ENCODE assay signal across 10 cellular contexts in the genomic region with DNA sequence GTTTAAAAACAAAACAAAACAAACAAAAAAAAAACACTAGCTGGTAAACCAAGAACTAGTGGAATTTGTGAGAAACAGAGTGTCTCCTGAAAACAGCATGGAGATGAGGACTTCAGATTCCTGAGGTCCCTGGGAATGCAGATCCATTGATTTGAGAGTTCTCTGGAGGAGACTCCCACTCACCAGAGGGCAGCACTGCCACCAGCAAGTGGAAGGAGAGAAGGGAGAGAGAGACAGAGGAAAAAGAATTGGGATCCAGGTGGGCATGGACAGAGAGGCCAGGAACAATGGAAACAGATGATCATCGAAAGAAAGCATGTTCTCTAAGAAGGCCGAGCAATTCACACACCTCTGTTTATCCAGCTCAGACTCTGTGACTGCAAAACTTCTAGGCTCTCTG. TPM values are rescaled to one million over a fixed set of nuclear protein-coding genes. Genes with fewer than 3 reads are reported as not detected.
A peak's percentile ranks its signal among the peaks of the same experiment; 100 is the strongest.
DNase-seq lines count a peak whose midpoint lies in the region; ATAC-seq and TF ChIP-seq lines count a peak whose summit lies in the region.
"Had no signal": no experiment of that assay in that cellular context is flagged by ENCODE, and none has a peak within 500 bp of the region (broad histone marks: within the 10 kb centered on the region; RNA-seq: fewer than 3 reads in every experiment).

No MANE protein-coding gene starts in this region.

- no peaks in the 10 kb centered on the region for H3K27me3 Mint-ChIP-seq in activated naive CD8-positive, alpha-beta T cell
- H3K27me3 Mint-ChIP-seq in activated naive CD8-positive, alpha-beta T cell treated with anti-CD3 and anti-CD28 coated beads for 36 hours = no peaks in the 10 kb centered on the region

- DNase-seq in activated naive CD8-positive, alpha-beta T cell treated with anti-CD3 and anti-CD28 coated beads for 36 hours = no peak
- DNase-seq in RKO (ENCODE audit: low spot score) = peak; percentile 20
- DNase-seq in fibroblast of the aortic adventitia (ENCODE audit: low read depth) = no peak
- DNase-seq in stimulated activated effector memory CD8-positive, alpha-beta T cell treated with anti-CD3 and anti-CD28 coated beads, Interleukin-12 subunit alpha, Interleukin-12 subunit beta, amount 100 ng/mL, for 72 hours (ENCODE audit: low spot score in 2 of 2) = no peak
- no peak for DNase-seq in NCI-H1694 (lab: John Stamatoyannopoulos, UW)
- DNase-seq in NCI-H446 (lab: John Stamatoyannopoulos, UW) = no peak
- DNase-seq: activated T-cell treated with anti-CD3 and anti-CD28 coated beads, Interleukin-2, amount 50 U/mL, for 1 hour; ovary had no signal

- H3K4me1 Mint-ChIP-seq in activated naive CD8-positive, alpha-beta T cell (ENCODE audit: low read depth) = peaks cover 55% of the 10 kb centered on the region
- peaks cover 50% of the 10 kb centered on the region for H3K4me1 Mint-ChIP-seq in activated naive CD8-positive, alpha-beta T cell treated with anti-CD3 and anti-CD28 coated beads for 36 hours
- peaks cover 33% of the 10 kb centered on the region for H3K4me1 Mint-ChIP-seq in stimulated activated effector memory CD8-positive, alpha-beta T cell treated with anti-CD3 and anti-CD28 coated beads, Interleukin-12 subunit alpha, Interleukin-12 subunit beta, amount 100 ng/mL, for 72 hours

- H3K36me3 Mint-ChIP-seq in activated naive CD8-positive, alpha-beta T cell = no peaks in the 10 kb centered on the region
- H3K36me3 Mint-ChIP-seq in activated naive CD8-positive, alpha-beta T cell treated with anti-CD3 and anti-CD28 coated beads for 36 hours = peaks cover 2% of the 10 kb centered on the region
- H3K36me3 Mint-ChIP-seq in stimulated activated effector memory CD8-positive, alpha-beta T cell treated with anti-CD3 and anti-CD28 coated beads, Interleukin-12 subunit alpha, Interleukin-12 subunit beta, amount 100 ng/mL, for 72 hours = peaks cover 12% of the 10 kb centered on the region

- H3K27ac Mint-ChIP-seq in activated naive CD8-positive, alpha-beta T cell = peak overlapping the region; percentile 28
- no peak overlapping the region for H3K27ac Mint-ChIP-seq in activated naive CD8-positive, alpha-beta T cell treated with anti-CD3 and anti-CD28 coated beads for 36 hours
- peak overlapping the region; percentile 43 for H3K27ac Mint-ChIP-seq in stimulated activated effector memory CD8-positive, alpha-beta T cell treated with anti-CD3 and anti-CD28 coated beads, Interleukin-12 subunit alpha, Interleukin-12 subunit beta, amount 100 ng/mL, for 72 hours

- TF ChIP-seq CTCF in fibroblast of the aortic adventitia (IDR thresholded peaks at IDR 0.05; ENCODE audit: insufficient read depth, low read length) = peak; percentile 30

- ATAC-seq in stimulated activated effector memory CD8-positive, alpha-beta T cell treated with anti-CD3 and anti-CD28 coated beads, Interleukin-12 subunit alpha, Interleukin-12 subunit beta, amount 100 ng/mL, for 72 hours = no peak
- no peak for ATAC-seq in GM21447 (IDR thresholded peaks at IDR 0.05; ENCODE audit: unreplicated experiment)

- no peak overlapping the region for H3K4me3 ChIP-seq in fibroblast of the aortic adventitia (ENCODE audit: low read depth, low read length)
- H3K4me3 ChIP-seq: ovary had no signal

- no peaks in the 10 kb centered on the region for H3K9me3 Mint-ChIP-seq in activated naive CD8-positive, alpha-beta T cell (ENCODE audit: low read depth)
- peaks cover 2% of the 10 kb centered on the region for H3K9me3 Mint-ChIP-seq in activated naive CD8-positive, alpha-beta T cell treated with anti-CD3 and anti-CD28 coated beads for 36 hours
- H3K9me3 Mint-ChIP-seq in stimulated activated effector memory CD8-positive, alpha-beta T cell treated with anti-CD3 and anti-CD28 coated beads, Interleukin-12 subunit alpha, Interleukin-12 subunit beta, amount 100 ng/mL, for 72 hours = no peaks in the 10 kb centered on the region

- no peak overlapping the region for H3K4me3 Mint-ChIP-seq in activated naive CD8-positive, alpha-beta T cell
- H3K4me3 Mint-ChIP-seq in activated naive CD8-positive, alpha-beta T cell treated with anti-CD3 and anti-CD28 coated beads for 36 hours = no peak overlapping the region
- H3K4me3 Mint-ChIP-seq in stimulated activated effector memory CD8-positive, alpha-beta T cell treated with anti-CD3 and anti-CD28 coated beads, Interleukin-12 subunit alpha, Interleukin-12 subunit beta, amount 100 ng/mL, for 72 hours = no peak overlapping the region

RNA-seq across cellular contexts. Expression of gene ETS1, which starts 31.8 kb away (rescaled TPM):
- 100 to 1,000 TPM; 426 to 430 TPM for total RNA-seq in activated naive CD8-positive, alpha-beta T cell treated with anti-CD3 and anti-CD28 coated beads for 36 hours
- total RNA-seq in fibroblast of the aortic adventitia (ENCODE audit: low replicate concordance) = 35.5 and 35.7 TPM in 2 replicates

Comparison
In these comparisons a context has a peak if more than half of its experiments do, and no peak if none do; other contexts are left out.
1. RNA of gene ETS1, which starts 31.8 kb away (total RNA-seq): 426 to 430 TPM in activated naive CD8-positive, alpha-beta T cell treated with anti-CD3 and anti-CD28 coated beads for 36 hours; 35.5 to 35.7 TPM in fibroblast of the aortic adventitia; every median in the first group is over 10 times any median in the second.